ENCODE assay signal across 8 cellular contexts in the genomic region with DNA sequence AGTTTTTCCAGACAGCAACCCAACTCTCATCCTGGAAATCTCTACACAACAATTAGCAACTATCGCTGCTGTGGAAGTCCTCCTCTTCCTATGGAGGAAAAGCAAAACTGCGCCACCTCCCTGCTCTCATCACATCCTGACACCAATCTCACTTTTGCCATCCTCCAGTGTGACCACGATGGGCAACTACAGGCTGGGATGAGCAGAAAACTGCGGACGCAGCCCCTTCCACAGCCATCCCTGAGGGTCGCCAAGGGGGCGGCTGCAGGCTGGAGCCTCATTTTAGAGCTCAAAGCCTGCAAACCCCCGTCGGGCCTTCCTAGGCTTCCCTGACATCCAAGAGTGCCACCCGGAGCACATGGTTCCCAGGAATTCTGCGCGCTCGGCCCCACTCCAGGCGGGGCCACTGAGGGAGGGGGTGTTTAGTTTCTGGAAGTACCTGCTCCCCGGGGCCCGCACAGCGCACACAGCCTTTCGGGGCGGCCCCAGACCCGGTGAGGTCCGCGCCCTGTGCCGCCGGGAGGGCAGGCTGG. TPM values are rescaled to one million over a fixed set of nuclear protein-coding genes. Genes with fewer than 3 reads are reported as not detected.
DNase-seq lines count a peak whose midpoint lies in the region; ATAC-seq, FAIRE-seq and TF ChIP-seq lines count a peak whose summit lies in the region.

No MANE protein-coding gene starts in this region.

- no peak for TF ChIP-seq EP300 in A549 (IDR thresholded peaks at IDR 0.05)

- H3K27ac Mint-ChIP-seq in neural progenitor cell = no peak overlapping the region

- WGBS in A549 (ENCODE audit: missing lambda C conversion rate) = 47% methylated on average over 11 of the region's 24 CpGs

- H2AFZ ChIP-seq in endothelial cell of umbilical vein (ENCODE audit: low read depth, low read length) = peak overlapping the region; percentile 46
- H2AFZ ChIP-seq in neural progenitor cell (replicated peaks) = no peak overlapping the region

- no peak for TF ChIP-seq RAD21 in A549 (conservative IDR thresholded peaks at IDR 0.05 in 1 of 2, IDR thresholded peaks at IDR 0.05 in 1 of 2)

- H3K9ac ChIP-seq in endothelial cell of umbilical vein (replicated peaks; ENCODE audit: extremely low read depth, insufficient read depth, low read length) (peak overlapping the region; percentile 4), neural progenitor cell (no peak overlapping the region)

- ATAC-seq in A549 (peak in 1 of 2 experiments; percentile 32; a peak in 3 of 6 replicates), HG02610 (IDR thresholded peaks at IDR 0.05; ENCODE audit: unreplicated experiment) (no peak)

- H3K4me2 ChIP-seq in A549 (peak overlapping the region; percentile 84), endothelial cell of umbilical vein (ENCODE audit: insufficient read depth, low read length) (peak overlapping the region; percentile 70), neural progenitor cell (peak overlapping the region; percentile 97)

- FAIRE-seq in A549 (lab: Jason Lieb, UNC) (no peak), endothelial cell of umbilical vein (lab: Jason Lieb, UNC) (peak; percentile 65)

- H4K20me1 ChIP-seq in endothelial cell of umbilical vein (replicated peaks; ENCODE audit: control insufficient read depth, extremely low read depth, insufficient read depth, low read length) (no peaks in the 10 kb centered on the region), neural progenitor cell (ENCODE audit: low read depth) (peaks cover 34% of the 10 kb centered on the region)

- peaks cover 2% of the 10 kb centered on the region for H3K27me3 Mint-ChIP-seq in neural progenitor cell (ENCODE audit: insufficient read depth, low read depth)

- H3K9me1 ChIP-seq in endothelial cell of umbilical vein (replicated peaks; ENCODE audit: control insufficient read depth, extremely low read depth, insufficient read depth, low read length) = no peaks in the 10 kb centered on the region

- in situ Hi-C loops in G401 (cut with HindIII; ENCODE audit: low sequenced_read_pairs) = no loop called here

- H3K36me3 ChIP-seq in endothelial cell of umbilical vein (ENCODE audit: control insufficient read depth in 2 of 2, extremely low read depth in 1 of 2, insufficient read depth in 2 of 2, low read length in 2 of 2) = peaks cover 0 to 7% of the 10 kb centered on the region in 2 experiments
- no peaks in the 10 kb centered on the region for H3K36me3 ChIP-seq in neural progenitor cell

- dilution Hi-C loops in endothelial cell of umbilical vein (cut with MboI; ENCODE audit: extremely low pct_ligation_motif_present, low sequenced_read_pairs) = no loop called here

- H3K4me1 Mint-ChIP-seq in neural progenitor cell = peaks cover 24% of the 10 kb centered on the region

- no peak for TF ChIP-seq CTCF in A549 (IDR thresholded peaks at IDR 0.05)
- no peak; the same call in 1 of the 2 replicates for TF ChIP-seq CTCF in RWPE1 (conservative IDR thresholded peaks at IDR 0.05; ENCODE audit: low read depth)
- TF ChIP-seq CTCF in endothelial cell of umbilical vein (IDR thresholded peaks at IDR 0.05; ENCODE audit: extremely low read depth in 1 of 2, insufficient read depth in 1 of 2, low read depth in 1 of 2, low read length in 2 of 2) = peak in 1 of 2 donors; percentile 2
- TF ChIP-seq CTCF in neural progenitor cell (IDR thresholded peaks at IDR 0.05) = peak; percentile 11

- no peak for TF ChIP-seq POLR2A in A549 (IDR thresholded peaks at IDR 0.05; ENCODE audit: low read length)
- no peak for TF ChIP-seq POLR2A in endothelial cell of umbilical vein (IDR thresholded peaks at IDR 0.05; ENCODE audit: low read depth, low read length)

- H3K9me3 ChIP-seq in A549 (peaks cover 16% of the 10 kb centered on the region), endothelial cell of umbilical vein (replicated peaks; ENCODE audit: control insufficient read depth, insufficient read depth, low read length) (no peaks in the 10 kb centered on the region), neural progenitor cell (ENCODE audit: low read depth) (no peaks in the 10 kb centered on the region)

- H3K36me3 Mint-ChIP-seq in neural progenitor cell = peaks cover 12% of the 10 kb centered on the region

- DNase-seq in A549 (ENCODE audit: low read depth in 1 of 2, low spot score in 1 of 2) (no peak), G401 (ENCODE audit: low spot score) (peak; percentile 33), RWPE1 (ENCODE audit: low spot score) (no peak), endothelial cell of umbilical vein (ENCODE audit: low read depth, low spot score) (peak; percentile 52), neural progenitor cell (ENCODE audit: low spot score) (peak; percentile 33), NCI-H1436 (lab: John Stamatoyannopoulos, UW) (no peak), kidney glomerular epithelial cell (lab: John Stamatoyannopoulos, UW) (no peak)

- intact Hi-C loops in endothelial cell of umbilical vein (cut with micrococcal nuclease) = no loop called here

- H3K4me3 Mint-ChIP-seq in neural progenitor cell = peak overlapping the region; percentile 86

- peaks cover 13% of the 10 kb centered on the region for H3K4me1 ChIP-seq in A549
- H3K4me1 ChIP-seq in endothelial cell of umbilical vein (ENCODE audit: control insufficient read depth, extremely low read depth, insufficient read depth, low read length) = peaks cover 10% of the 10 kb centered on the region
- peaks cover 20% of the 10 kb centered on the region for H3K4me1 ChIP-seq in neural progenitor cell

- peak overlapping the region; percentile 81 for H3K4me3 ChIP-seq in A549
- peak overlapping the region; percentile 51 to 64 (median 56) for H3K4me3 ChIP-seq in endothelial cell of umbilical vein (replicated peaks in 1 of 3; ENCODE audit: insufficient read depth in 1 of 3, low read depth in 1 of 3, low read length in 3 of 3)
- H3K4me3 ChIP-seq in neural progenitor cell = peak overlapping the region; percentile 74

- POLR2A ChIA-PET in A549 (lab: Yijun Ruan, JAX) = no interaction called here
- POLR2A ChIA-PET in RWPE1 (lab: Yijun Ruan, JAX; ENCODE audit: low non-redundant PET) = no interaction called here
- POLR2A ChIA-PET in endothelial cell of umbilical vein (lab: Charles Lee) = no interaction called here

- peaks cover 6% of the 10 kb centered on the region for H3K9me3 Mint-ChIP-seq in neural progenitor cell

- no TSS peak for BruUV-seq in endothelial cell of umbilical vein (replicated peaks; lab: Mats Ljungman, UMichigan)

- peaks cover 30% of the 10 kb centered on the region for H3F3A ChIP-seq in neural progenitor cell (ENCODE audit: low read depth)

- peaks cover 0 to 3% of the 10 kb centered on the region in 2 experiments for H3K27me3 ChIP-seq in endothelial cell of umbilical vein (ENCODE audit: control insufficient read depth in 2 of 2, insufficient read depth in 2 of 2, low read length in 2 of 2)
- H3K27me3 ChIP-seq in neural progenitor cell = peaks cover 11% of the 10 kb centered on the region

- peaks cover 16% of the 10 kb centered on the region for H3K79me2 ChIP-seq in endothelial cell of umbilical vein (ENCODE audit: control insufficient read depth, insufficient read depth, low read length)
- H3K79me2 ChIP-seq in neural progenitor cell (ENCODE audit: low read depth) = peaks cover 28% of the 10 kb centered on the region

- peak overlapping the region; percentile 75 to 91; a peak in 5 of 6 replicates for H3K27ac ChIP-seq in A549
- peak overlapping the region; percentile 74 for H3K27ac ChIP-seq in RWPE1
- H3K27ac ChIP-seq in endothelial cell of umbilical vein (ENCODE audit: insufficient read depth, low read depth, low read length) = no peak overlapping the region
- no peak overlapping the region for H3K27ac ChIP-seq in neural progenitor cell

- CTCF ChIA-PET in A549 (lab: Yijun Ruan, JAX) (interaction anchor here (1.2 to 6.1 kb wide), 4 partner anchors 13 to 38 kb away, joined by 4 to 40 read pairs (median 6); no protein-coding TSS in a partner anchor), RWPE1 (lab: Yijun Ruan, JAX) (interaction anchor here (0.6 to 1.4 kb wide), 4 partner anchors 14 to 593 kb away, joined by 3 to 13 read pairs (median 4); no protein-coding TSS in a partner anchor), endothelial cell of umbilical vein (lab: Charles Lee) (interaction anchor here (1.2 to 1.5 kb wide), 3 partner anchors 13 to 149 kb away, joined by 3 to 4 read pairs (median 4); no protein-coding TSS in a partner anchor)

RNA-seq across cellular contexts. Expression of gene TCFL5, which starts 1.2 kb away (rescaled TPM):
- polyA plus RNA-seq in A549 (2011; rRNA removed) (7.1 and 7.3 TPM in 2 replicates), A549 (2017; fragmentation: RNase III; extraction: RNeasy Plus Mini Kit Qiagen cat#74134 plus additional on column Dnase treatment) (5.1 to 6.1 TPM (median 5.6 TPM) in 3 replicates), endothelial cell of umbilical vein (3.0 and 4.4 TPM in 2 replicates)
- polyA plus RNA-seq in A549 (2012; cell fraction: cytosol; rRNA removed) = 3.6 and 3.8 TPM in 2 replicates
- 2.2 and 3.4 TPM in 2 replicates for polyA plus RNA-seq in A549 (2012; cell fraction: nucleus; rRNA removed)
- polyA minus RNA-seq in A549 (2011; rRNA and poly(A)+ RNA removed) = 2.0 and 2.9 TPM in 2 replicates
- total RNA-seq in G401 (2014; rRNA removed; shearing (Covaris generic)) = 23.0 and 24.2 TPM in 2 replicates
- total RNA-seq in endothelial cell of umbilical vein (9.4 and 11.1 TPM in 2 replicates), neural progenitor cell (ENCODE audit: low replicate concordance) (29.1 and 36.3 TPM in 2 replicates)
- polyA plus RNA-seq in endothelial cell of umbilical vein (2011; cell fraction: cytosol; rRNA removed) = 5.7 and 6.0 TPM in 2 replicates
- 7.8 and 8.1 TPM in 2 replicates for polyA plus RNA-seq in endothelial cell of umbilical vein (2011; cell fraction: nucleus; rRNA removed)
- polyA plus RNA-seq in endothelial cell of umbilical vein (2012) = 8.1 and 9.7 TPM in 2 replicates
- 4.7 and 4.9 TPM in 2 replicates for polyA minus RNA-seq in endothelial cell of umbilical vein
- 10.7 TPM for polyA minus RNA-seq in endothelial cell of umbilical vein (2011; cell fraction: cytosol; rRNA and poly(A)+ RNA removed)
- 1.8 and 2.0 TPM in 2 replicates for polyA minus RNA-seq in endothelial cell of umbilical vein (2011; cell fraction: nucleus; rRNA and poly(A)+ RNA removed)

RNA-seq across cellular contexts. Expression of gene COL9A3, which starts 43.6 kb away (rescaled TPM):
- polyA plus RNA-seq in A549 (2011; rRNA removed) (0.26 and 0.41 TPM in 2 replicates), A549 (2017; fragmentation: RNase III; extraction: RNeasy Plus Mini Kit Qiagen cat#74134 plus additional on column Dnase treatment) (0.42 to 0.54 TPM (median 0.49 TPM) in 3 replicates), endothelial cell of umbilical vein (0.19 and 0.46 TPM in 2 replicates)
- polyA plus RNA-seq in A549 (2012; cell fraction: cytosol; rRNA removed) = 0.62 and 0.67 TPM in 2 replicates
- 2.1 and 2.5 TPM in 2 replicates for polyA plus RNA-seq in A549 (2012; cell fraction: nucleus; rRNA removed)
- 0.29 TPM in 1 of 2 replicates, not detected in the other for polyA minus RNA-seq in A549 (2011; rRNA and poly(A)+ RNA removed)
- total RNA-seq in G401 (2014; rRNA removed; shearing (Covaris generic)) = 8.6 TPM in 2 replicates
- total RNA-seq in endothelial cell of umbilical vein (0.60 and 0.76 TPM in 2 replicates), neural progenitor cell (ENCODE audit: low replicate concordance) (10.5 and 34.8 TPM in 2 replicates)
- polyA plus RNA-seq in endothelial cell of umbilical vein (2011; cell fraction: cytosol; rRNA removed) = 0.23 and 0.32 TPM in 2 replicates
- 1.8 TPM in 2 replicates for polyA plus RNA-seq in endothelial cell of umbilical vein (2011; cell fraction: nucleus; rRNA removed)
- polyA plus RNA-seq in endothelial cell of umbilical vein (2012) = 0.41 and 1.8 TPM in 2 replicates
- polyA minus RNA-seq in endothelial cell of umbilical vein = 0.08 TPM in 1 of 2 replicates, not detected in the other
- polyA minus RNA-seq in endothelial cell of umbilical vein (2011; cell fraction: cytosol; rRNA and poly(A)+ RNA removed) = 8.6 TPM
- polyA minus RNA-seq in endothelial cell of umbilical vein (2011; cell fraction: nucleus; rRNA and poly(A)+ RNA removed) = not detected in 2 replicates

RNA-seq across cellular contexts. Expression of gene OGFR, which starts 55.8 kb away (rescaled TPM):
- polyA plus RNA-seq in A549 (2011; rRNA removed) (15.9 and 16.1 TPM in 2 replicates), A549 (2017; fragmentation: RNase III; extraction: RNeasy Plus Mini Kit Qiagen cat#74134 plus additional on column Dnase treatment) (33.7 to 36.7 TPM (median 35.6 TPM) in 3 replicates), endothelial cell of umbilical vein (30.4 and 30.8 TPM in 2 replicates)
- polyA plus RNA-seq in A549 (2012; cell fraction: cytosol; rRNA removed) = 37.8 and 39.1 TPM in 2 replicates
- polyA plus RNA-seq in A549 (2012; cell fraction: nucleus; rRNA removed) = 58.1 and 61.4 TPM in 2 replicates
- 17.2 and 17.6 TPM in 2 replicates for polyA minus RNA-seq in A549 (2011; rRNA and poly(A)+ RNA removed)
- 43.9 and 45.6 TPM in 2 replicates for total RNA-seq in G401 (2014; rRNA removed; shearing (Covaris generic))
- total RNA-seq in endothelial cell of umbilical vein (35.1 and 44.0 TPM in 2 replicates), neural progenitor cell (ENCODE audit: low replicate concordance) (7.0 and 23.9 TPM in 2 replicates)
- polyA plus RNA-seq in endothelial cell of umbilical vein (2011; cell fraction: cytosol; rRNA removed) = 30.0 and 36.7 TPM in 2 replicates
- polyA plus RNA-seq in endothelial cell of umbilical vein (2011; cell fraction: nucleus; rRNA removed) = 38.4 and 43.1 TPM in 2 replicates
- polyA plus RNA-seq in endothelial cell of umbilical vein (2012) = 24.5 and 27.1 TPM in 2 replicates
- polyA minus RNA-seq in endothelial cell of umbilical vein = 18.0 and 22.8 TPM in 2 replicates
- polyA minus RNA-seq in endothelial cell of umbilical vein (2011; cell fraction: cytosol; rRNA and poly(A)+ RNA removed) = 31.2 TPM
- 5.7 and 10.0 TPM in 2 replicates for polyA minus RNA-seq in endothelial cell of umbilical vein (2011; cell fraction: nucleus; rRNA and poly(A)+ RNA removed)

Comparison
In these comparisons a context has a peak if more than half of its experiments do, and no peak if none do; other contexts are left out.
1. DNase-seq: peak in G401 (single experiment), endothelial cell of umbilical vein (single experiment) and neural progenitor cell (single experiment); none in A549 (0 of 2), RWPE1 (single experiment), NCI-H1436 (single experiment) and kidney glomerular epithelial cell (single experiment).
2. H3K27ac ChIP-seq: peak in A549 (2 of 2) and RWPE1 (single experiment); none in endothelial cell of umbilical vein (single experiment) and neural progenitor cell (single experiment).
3. Peak in every context shown above with its lines, with median percentiles within 50 percentile points of each other: H3K4me2 ChIP-seq and H3K4me3 ChIP-seq.